Comparison of ENCODE assay signal across 1 cellular context in the genomic region with DNA sequence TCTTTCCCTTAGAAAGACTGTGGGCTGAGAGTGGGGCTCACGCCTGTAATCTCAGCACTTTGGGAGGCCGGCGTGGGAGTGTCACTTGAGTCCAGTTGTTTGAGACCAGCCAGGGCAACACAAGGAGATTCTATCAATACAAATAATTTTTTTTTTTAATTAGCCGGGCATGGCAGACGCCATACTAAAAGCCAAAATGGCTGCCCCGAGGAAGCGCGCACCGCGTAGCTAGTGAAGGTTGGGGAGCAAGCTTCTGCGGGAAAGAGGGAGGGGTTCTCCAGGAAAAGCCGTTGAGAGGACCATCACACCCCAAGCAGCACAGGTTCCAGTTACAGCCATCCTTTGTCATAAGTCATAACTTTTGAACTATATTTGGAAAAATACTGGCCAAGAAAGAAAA.
A peak's percentile ranks its signal among the peaks of the same experiment; 100 is the strongest.
TF ChIP-seq lines count a peak whose summit lies in the region.

No MANE protein-coding gene starts in this region.

TF ChIP-seq in K562, 482 proteins besides CTCF, POLR2A, EP300 and RAD21:
- TF ChIP-seq ZNF354B (CRISPR knock-in tag; IDR thresholded peaks at IDR 0.05) (no peak), ZBTB1 (CRISPR knock-in tag; IDR thresholded peaks at IDR 0.05; ENCODE audit: borderline replicate concordance, low read depth) (no peak), SRSF1 (IDR thresholded peaks at IDR 0.05; ENCODE audit: low read depth, low read length) (no peak), ILF3 (IDR thresholded peaks at IDR 0.05; ENCODE audit: borderline replicate concordance) (no peak), NR3C1 (CRISPR knock-in tag; IDR thresholded peaks at IDR 0.05) (no peak), NFIX (CRISPR knock-in tag; IDR thresholded peaks at IDR 0.05; ENCODE audit: low read depth) (no peak), MEF2D (tag; conservative IDR thresholded peaks at IDR 0.05; ENCODE audit: low read depth) (no peak), CBX3 (IDR thresholded peaks at IDR 0.05; ENCODE audit: borderline replicate concordance in 1 of 2, low read length in 2 of 2) (no peak), NR1H2 (CRISPR knock-in tag; IDR thresholded peaks at IDR 0.05) (no peak), ZNF696 (CRISPR knock-in tag; conservative IDR thresholded peaks at IDR 0.05) (no peak), YY1 (IDR thresholded peaks at IDR 0.05; ENCODE audit: borderline replicate concordance in 1 of 3, control insufficient read depth in 1 of 3, extremely low read depth in 1 of 3, insufficient read depth in 3 of 3, insufficient read length in 1 of 3, insufficient replicate concordance in 2 of 3, low read depth in 1 of 3, low read length in 2 of 3) (peak in 1 of 3 experiments; percentile 60)
- TF ChIP-seq, protein P1, sequence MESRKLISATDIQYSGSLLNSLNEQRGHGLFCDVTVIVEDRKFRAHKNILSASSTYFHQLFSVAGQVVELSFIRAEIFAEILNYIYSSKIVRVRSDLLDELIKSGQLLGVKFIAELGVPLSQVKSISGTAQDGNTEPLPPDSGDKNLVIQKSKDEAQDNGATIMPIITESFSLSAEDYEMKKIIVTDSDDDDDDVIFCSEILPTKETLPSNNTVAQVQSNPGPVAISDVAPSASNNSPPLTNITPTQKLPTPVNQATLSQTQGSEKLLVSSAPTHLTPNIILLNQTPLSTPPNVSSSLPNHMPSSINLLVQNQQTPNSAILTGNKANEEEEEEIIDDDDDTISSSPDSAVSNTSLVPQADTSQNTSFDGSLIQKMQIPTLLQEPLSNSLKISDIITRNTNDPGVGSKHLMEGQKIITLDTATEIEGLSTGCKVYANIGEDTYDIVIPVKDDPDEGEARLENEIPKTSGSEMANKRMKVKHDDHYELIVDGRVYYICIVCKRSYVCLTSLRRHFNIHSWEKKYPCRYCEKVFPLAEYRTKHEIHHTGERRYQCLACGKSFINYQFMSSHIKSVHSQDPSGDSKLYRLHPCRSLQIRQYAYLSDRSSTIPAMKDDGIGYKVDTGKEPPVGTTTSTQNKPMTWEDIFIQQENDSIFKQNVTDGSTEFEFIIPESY (CRISPR knock-in tag; IDR thresholded peaks at IDR 0.05), result 0 out of 2 replicates have a peak, but pooled peaks have one; percentile 20
- TF ChIP-seq, protein P2, sequence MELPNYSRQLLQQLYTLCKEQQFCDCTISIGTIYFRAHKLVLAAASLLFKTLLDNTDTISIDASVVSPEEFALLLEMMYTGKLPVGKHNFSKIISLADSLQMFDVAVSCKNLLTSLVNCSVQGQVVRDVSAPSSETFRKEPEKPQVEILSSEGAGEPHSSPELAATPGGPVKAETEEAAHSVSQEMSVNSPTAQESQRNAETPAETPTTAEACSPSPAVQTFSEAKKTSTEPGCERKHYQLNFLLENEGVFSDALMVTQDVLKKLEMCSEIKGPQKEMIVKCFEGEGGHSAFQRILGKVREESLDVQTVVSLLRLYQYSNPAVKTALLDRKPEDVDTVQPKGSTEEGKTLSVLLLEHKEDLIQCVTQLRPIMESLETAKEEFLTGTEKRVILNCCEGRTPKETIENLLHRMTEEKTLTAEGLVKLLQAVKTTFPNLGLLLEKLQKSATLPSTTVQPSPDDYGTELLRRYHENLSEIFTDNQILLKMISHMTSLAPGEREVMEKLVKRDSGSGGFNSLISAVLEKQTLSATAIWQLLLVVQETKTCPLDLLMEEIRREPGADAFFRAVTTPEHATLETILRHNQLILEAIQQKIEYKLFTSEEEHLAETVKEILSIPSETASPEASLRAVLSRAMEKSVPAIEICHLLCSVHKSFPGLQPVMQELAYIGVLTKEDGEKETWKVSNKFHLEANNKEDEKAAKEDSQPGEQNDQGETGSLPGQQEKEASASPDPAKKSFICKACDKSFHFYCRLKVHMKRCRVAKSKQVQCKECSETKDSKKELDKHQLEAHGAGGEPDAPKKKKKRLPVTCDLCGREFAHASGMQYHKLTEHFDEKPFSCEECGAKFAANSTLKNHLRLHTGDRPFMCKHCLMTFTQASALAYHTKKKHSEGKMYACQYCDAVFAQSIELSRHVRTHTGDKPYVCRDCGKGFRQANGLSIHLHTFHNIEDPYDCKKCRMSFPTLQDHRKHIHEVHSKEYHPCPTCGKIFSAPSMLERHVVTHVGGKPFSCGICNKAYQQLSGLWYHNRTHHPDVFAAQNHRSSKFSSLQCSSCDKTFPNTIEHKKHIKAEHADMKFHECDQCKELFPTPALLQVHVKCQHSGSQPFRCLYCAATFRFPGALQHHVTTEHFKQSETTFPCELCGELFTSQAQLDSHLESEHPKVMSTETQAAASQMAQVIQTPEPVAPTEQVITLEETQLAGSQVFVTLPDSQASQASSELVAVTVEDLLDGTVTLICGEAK (IDR thresholded peaks at IDR 0.05), result no peak
- TF ChIP-seq, protein P2 (CRISPR knock-in tag; IDR thresholded peaks at IDR 0.05), result no peak
- TF ChIP-seq, protein P3, sequence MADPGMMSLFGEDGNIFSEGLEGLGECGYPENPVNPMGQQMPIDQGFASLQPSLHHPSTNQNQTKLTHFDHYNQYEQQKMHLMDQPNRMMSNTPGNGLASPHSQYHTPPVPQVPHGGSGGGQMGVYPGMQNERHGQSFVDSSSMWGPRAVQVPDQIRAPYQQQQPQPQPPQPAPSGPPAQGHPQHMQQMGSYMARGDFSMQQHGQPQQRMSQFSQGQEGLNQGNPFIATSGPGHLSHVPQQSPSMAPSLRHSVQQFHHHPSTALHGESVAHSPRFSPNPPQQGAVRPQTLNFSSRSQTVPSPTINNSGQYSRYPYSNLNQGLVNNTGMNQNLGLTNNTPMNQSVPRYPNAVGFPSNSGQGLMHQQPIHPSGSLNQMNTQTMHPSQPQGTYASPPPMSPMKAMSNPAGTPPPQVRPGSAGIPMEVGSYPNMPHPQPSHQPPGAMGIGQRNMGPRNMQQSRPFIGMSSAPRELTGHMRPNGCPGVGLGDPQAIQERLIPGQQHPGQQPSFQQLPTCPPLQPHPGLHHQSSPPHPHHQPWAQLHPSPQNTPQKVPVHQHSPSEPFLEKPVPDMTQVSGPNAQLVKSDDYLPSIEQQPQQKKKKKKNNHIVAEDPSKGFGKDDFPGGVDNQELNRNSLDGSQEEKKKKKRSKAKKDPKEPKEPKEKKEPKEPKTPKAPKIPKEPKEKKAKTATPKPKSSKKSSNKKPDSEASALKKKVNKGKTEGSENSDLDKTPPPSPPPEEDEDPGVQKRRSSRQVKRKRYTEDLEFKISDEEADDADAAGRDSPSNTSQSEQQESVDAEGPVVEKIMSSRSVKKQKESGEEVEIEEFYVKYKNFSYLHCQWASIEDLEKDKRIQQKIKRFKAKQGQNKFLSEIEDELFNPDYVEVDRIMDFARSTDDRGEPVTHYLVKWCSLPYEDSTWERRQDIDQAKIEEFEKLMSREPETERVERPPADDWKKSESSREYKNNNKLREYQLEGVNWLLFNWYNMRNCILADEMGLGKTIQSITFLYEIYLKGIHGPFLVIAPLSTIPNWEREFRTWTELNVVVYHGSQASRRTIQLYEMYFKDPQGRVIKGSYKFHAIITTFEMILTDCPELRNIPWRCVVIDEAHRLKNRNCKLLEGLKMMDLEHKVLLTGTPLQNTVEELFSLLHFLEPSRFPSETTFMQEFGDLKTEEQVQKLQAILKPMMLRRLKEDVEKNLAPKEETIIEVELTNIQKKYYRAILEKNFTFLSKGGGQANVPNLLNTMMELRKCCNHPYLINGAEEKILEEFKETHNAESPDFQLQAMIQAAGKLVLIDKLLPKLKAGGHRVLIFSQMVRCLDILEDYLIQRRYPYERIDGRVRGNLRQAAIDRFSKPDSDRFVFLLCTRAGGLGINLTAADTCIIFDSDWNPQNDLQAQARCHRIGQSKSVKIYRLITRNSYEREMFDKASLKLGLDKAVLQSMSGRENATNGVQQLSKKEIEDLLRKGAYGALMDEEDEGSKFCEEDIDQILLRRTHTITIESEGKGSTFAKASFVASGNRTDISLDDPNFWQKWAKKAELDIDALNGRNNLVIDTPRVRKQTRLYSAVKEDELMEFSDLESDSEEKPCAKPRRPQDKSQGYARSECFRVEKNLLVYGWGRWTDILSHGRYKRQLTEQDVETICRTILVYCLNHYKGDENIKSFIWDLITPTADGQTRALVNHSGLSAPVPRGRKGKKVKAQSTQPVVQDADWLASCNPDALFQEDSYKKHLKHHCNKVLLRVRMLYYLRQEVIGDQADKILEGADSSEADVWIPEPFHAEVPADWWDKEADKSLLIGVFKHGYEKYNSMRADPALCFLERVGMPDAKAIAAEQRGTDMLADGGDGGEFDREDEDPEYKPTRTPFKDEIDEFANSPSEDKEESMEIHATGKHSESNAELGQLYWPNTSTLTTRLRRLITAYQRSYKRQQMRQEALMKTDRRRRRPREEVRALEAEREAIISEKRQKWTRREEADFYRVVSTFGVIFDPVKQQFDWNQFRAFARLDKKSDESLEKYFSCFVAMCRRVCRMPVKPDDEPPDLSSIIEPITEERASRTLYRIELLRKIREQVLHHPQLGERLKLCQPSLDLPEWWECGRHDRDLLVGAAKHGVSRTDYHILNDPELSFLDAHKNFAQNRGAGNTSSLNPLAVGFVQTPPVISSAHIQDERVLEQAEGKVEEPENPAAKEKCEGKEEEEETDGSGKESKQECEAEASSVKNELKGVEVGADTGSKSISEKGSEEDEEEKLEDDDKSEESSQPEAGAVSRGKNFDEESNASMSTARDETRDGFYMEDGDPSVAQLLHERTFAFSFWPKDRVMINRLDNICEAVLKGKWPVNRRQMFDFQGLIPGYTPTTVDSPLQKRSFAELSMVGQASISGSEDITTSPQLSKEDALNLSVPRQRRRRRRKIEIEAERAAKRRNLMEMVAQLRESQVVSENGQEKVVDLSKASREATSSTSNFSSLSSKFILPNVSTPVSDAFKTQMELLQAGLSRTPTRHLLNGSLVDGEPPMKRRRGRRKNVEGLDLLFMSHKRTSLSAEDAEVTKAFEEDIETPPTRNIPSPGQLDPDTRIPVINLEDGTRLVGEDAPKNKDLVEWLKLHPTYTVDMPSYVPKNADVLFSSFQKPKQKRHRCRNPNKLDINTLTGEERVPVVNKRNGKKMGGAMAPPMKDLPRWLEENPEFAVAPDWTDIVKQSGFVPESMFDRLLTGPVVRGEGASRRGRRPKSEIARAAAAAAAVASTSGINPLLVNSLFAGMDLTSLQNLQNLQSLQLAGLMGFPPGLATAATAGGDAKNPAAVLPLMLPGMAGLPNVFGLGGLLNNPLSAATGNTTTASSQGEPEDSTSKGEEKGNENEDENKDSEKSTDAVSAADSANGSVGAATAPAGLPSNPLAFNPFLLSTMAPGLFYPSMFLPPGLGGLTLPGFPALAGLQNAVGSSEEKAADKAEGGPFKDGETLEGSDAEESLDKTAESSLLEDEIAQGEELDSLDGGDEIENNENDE (IDR thresholded peaks at IDR 0.05; ENCODE audit: low read depth, low read length), result no peak
- TF ChIP-seq, protein P4, sequence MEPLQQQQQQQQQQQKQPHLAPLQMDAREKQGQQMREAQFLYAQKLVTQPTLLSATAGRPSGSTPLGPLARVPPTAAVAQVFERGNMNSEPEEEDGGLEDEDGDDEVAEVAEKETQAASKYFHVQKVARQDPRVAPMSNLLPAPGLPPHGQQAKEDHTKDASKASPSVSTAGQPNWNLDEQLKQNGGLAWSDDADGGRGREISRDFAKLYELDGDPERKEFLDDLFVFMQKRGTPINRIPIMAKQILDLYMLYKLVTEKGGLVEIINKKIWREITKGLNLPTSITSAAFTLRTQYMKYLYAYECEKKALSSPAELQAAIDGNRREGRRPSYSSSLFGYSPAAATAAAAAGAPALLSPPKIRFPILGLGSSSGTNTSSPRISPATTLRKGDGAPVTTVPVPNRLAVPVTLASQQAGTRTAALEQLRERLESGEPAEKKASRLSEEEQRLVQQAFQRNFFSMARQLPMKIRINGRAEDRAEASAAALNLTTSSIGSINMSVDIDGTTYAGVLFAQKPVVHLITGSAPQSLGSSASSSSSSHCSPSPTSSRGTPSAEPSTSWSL (CRISPR knock-in tag; IDR thresholded peaks at IDR 0.05; ENCODE audit: borderline replicate concordance), result no peak
- TF ChIP-seq, protein P5, sequence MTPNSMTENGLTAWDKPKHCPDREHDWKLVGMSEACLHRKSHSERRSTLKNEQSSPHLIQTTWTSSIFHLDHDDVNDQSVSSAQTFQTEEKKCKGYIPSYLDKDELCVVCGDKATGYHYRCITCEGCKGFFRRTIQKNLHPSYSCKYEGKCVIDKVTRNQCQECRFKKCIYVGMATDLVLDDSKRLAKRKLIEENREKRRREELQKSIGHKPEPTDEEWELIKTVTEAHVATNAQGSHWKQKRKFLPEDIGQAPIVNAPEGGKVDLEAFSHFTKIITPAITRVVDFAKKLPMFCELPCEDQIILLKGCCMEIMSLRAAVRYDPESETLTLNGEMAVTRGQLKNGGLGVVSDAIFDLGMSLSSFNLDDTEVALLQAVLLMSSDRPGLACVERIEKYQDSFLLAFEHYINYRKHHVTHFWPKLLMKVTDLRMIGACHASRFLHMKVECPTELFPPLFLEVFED (CRISPR knock-in tag; conservative IDR thresholded peaks at IDR 0.05), result no peak
- TF ChIP-seq, protein P6, sequence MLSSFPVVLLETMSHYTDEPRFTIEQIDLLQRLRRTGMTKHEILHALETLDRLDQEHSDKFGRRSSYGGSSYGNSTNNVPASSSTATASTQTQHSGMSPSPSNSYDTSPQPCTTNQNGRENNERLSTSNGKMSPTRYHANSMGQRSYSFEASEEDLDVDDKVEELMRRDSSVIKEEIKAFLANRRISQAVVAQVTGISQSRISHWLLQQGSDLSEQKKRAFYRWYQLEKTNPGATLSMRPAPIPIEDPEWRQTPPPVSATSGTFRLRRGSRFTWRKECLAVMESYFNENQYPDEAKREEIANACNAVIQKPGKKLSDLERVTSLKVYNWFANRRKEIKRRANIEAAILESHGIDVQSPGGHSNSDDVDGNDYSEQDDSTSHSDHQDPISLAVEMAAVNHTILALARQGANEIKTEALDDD (IDR thresholded peaks at IDR 0.05), result no peak
- TF ChIP-seq, protein P7, sequence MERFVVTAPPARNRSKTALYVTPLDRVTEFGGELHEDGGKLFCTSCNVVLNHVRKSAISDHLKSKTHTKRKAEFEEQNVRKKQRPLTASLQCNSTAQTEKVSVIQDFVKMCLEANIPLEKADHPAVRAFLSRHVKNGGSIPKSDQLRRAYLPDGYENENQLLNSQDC (CRISPR knock-in tag; IDR thresholded peaks at IDR 0.05), result no peak
